In the genomic region with DNA sequence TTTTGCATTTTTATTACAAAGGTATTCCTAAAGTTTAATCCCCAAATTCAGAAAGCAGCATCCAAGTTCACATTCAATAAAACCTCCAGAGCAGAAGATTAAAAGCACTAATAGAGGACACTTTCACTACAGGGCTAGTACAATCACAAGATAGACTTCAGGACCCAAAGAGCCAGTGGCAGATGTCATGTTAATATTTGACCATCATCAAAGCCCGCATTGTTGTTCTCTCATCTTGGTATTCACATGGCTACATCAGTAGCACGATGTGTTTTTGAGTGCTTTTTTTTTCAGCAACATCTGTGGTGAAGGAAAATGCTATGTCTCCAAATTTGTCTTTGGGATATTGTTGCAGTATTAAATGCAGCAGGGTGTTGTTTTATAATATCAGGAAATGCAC, we compare ENCODE assay signal across 27 cellular contexts.
"Had no signal": no experiment of that assay in that cellular context is flagged by ENCODE, and none has a peak within 500 bp of the region (broad histone marks: within the 10 kb centered on the region; RNA-seq: fewer than 3 reads in every experiment).

No MANE protein-coding gene starts in this region.

- DNase-seq: activated B cell treated with CpG ODN at 0.5 μM for 24 hours; activated CD4-positive, alpha-beta memory T cell treated with anti-CD3 and anti-CD28 coated beads, Interleukin-2, amount 10 ng/mL, durations not matched to agents 7 days and 5 days; activated CD4-positive, alpha-beta T cell treated with anti-CD3 and anti-CD28 coated beads for 4 hours; activated CD4-positive, alpha-beta T cell treated with anti-CD3 and anti-CD28 coated beads, Interleukin-2, amount 50 U/mL, for 1 hour; activated CD4-positive, CD25-positive, alpha-beta regulatory T cell treated with anti-CD3 and anti-CD28 coated beads, Interleukin-2, amount 50 U/mL, for 72 hours; activated effector memory CD4-positive, alpha-beta T cell treated with anti-CD3 and anti-CD28 coated beads, Interleukin-2, amount 50 U/mL, for 16 hours; activated naive CD4-positive, alpha-beta T cell treated with Interleukin-2 at 50 U/mL for 16 hours; activated naive CD8-positive, alpha-beta T cell treated with anti-CD3 and anti-CD28 coated beads, Interleukin-2, amount 10 ng/mL, durations not matched to agents 7 days and 5 days; activated T-cell treated with anti-CD3 and anti-CD28 coated beads, Interleukin-2, amount 50 U/mL, for 1 hour; activated T-cell treated with anti-CD3 and anti-CD28 coated beads, Interleukin-2, amount 50 U/mL, for 72 hours; Kasumi-1; KG1; MG63; NCI-H1048; NCI-H1105 treated with DMSO at 0.1 percent for 48 hours; NCI-H1436; NCI-H1694; NCI-H2029; NCI-H345; NCI-H524 treated with DMSO at 0.1 percent for 48 hours; SHP77 treated with DMSO at 0.1 percent for 48 hours; T-helper 1 cell; T-helper 2 cell; T-helper 9 cell had no signal

- ATAC-seq: activated T-cell treated with anti-CD3 and anti-CD28 coated beads, Interleukin-2, amount 50 U/mL, for 72 hours; activated T-helper 17 cell treated with anti-CD3 and anti-CD28 coated beads, Interleukin-2, amount 50 U/mL, for 72 hours; Panc1; SK-N-SH treated with all-trans-retinoic acid at 6 μM for 48 hours had no signal
